25 cellular contexts compared by ENCODE assay signal in the genomic region with DNA sequence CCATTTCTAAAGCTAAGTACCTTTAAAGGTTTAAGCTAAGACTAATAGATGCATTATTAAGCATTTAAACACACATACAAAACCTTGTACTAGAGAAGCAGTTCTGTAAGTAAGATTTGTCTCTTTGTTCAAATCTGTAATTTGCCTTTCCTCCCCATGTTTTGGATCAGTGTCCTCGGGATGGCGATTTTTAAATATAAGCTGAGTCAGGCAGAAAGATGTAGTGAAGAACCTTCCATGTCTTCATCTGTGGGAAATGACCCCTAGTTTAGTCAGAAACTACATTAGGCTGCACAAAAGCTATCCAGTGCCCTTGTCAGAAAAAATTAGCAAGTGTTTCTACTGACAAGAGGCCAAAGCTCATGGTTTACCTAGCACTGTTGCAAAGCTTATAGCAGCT.
"Had no signal": no experiment of that assay in that cellular context is flagged by ENCODE, and none has a peak within 500 bp of the region (broad histone marks: within the 10 kb centered on the region; RNA-seq: fewer than 3 reads in every experiment).

No MANE protein-coding gene starts in this region.

- H3K4me1 ChIP-seq: pancreas, prostate gland, spleen had no signal

- H3K36me3 ChIP-seq: pancreas, prostate gland, sigmoid colon, suprapubic skin, thoracic aorta, upper lobe of right lung had no signal

- H3K4me3 Mint-ChIP-seq: naive thymus-derived CD4-positive, alpha-beta T cell; natural killer cell treated with Interleukin-12 subunit alpha and Interleukin-12 subunit beta and Interleukin-15 and Interleukin-18, amount 100 ng/mL, for 72 hours; stimulated activated effector memory CD8-positive, alpha-beta T cell treated with anti-CD3 and anti-CD28 coated beads, Interleukin-12 subunit alpha, Interleukin-12 subunit beta, amount 100 ng/mL, for 72 hours; stimulated activated naive CD8-positive, alpha-beta T cell treated with anti-CD3 and anti-CD28 coated beads, Interleukin-15, Interleukin-2, amounts not matched to agents 100 ng/mL and 50 ng/mL, for 24 hours had no signal

- DNase-seq: islet precursor cell; left ventricle myocardium inferior; mesendoderm; midbrain; mucosa of descending colon; naive thymus-derived CD4-positive, alpha-beta T cell; nucleus accumbens; pancreas; posterior cingulate gyrus; right cardiac atrium; sigmoid colon; small intestine; spleen; stimulated activated CD4-positive, alpha-beta T cell treated with anti-CD3 and anti-CD28 coated beads, Interleukin-4, amount 100 ng/mL, for 24 hours; stimulated activated naive CD4-positive, alpha-beta T cell; tibial artery; upper lobe of right lung had no signal

- H3K27me3 ChIP-seq: pancreas, sigmoid colon, spleen, suprapubic skin, tibial artery, upper lobe of right lung had no signal

- H3K27ac ChIP-seq: left ventricle myocardium inferior, pancreas, prostate gland, sigmoid colon, spleen, suprapubic skin, thoracic aorta, tibial artery, upper lobe of right lung had no signal

- H3K36me3 Mint-ChIP-seq: natural killer cell treated with Interleukin-12 subunit alpha and Interleukin-12 subunit beta and Interleukin-15 and Interleukin-18, amount 100 ng/mL, for 72 hours; stimulated activated effector memory CD8-positive, alpha-beta T cell treated with anti-CD3 and anti-CD28 coated beads, Interleukin-12 subunit alpha, Interleukin-12 subunit beta, amount 100 ng/mL, for 72 hours had no signal

- H3K4me1 Mint-ChIP-seq: stimulated activated effector memory CD8-positive, alpha-beta T cell treated with anti-CD3 and anti-CD28 coated beads, Interleukin-12 subunit alpha, Interleukin-12 subunit beta, amount 100 ng/mL, for 72 hours had no signal

- H3K27me3 Mint-ChIP-seq: naive thymus-derived CD4-positive, alpha-beta T cell; natural killer cell treated with Interleukin-12 subunit alpha and Interleukin-12 subunit beta and Interleukin-15 and Interleukin-18, amount 100 ng/mL, for 72 hours; stimulated activated naive CD8-positive, alpha-beta T cell treated with anti-CD3 and anti-CD28 coated beads, Interleukin-15, Interleukin-2, amounts not matched to agents 100 ng/mL and 50 ng/mL, for 24 hours had no signal

- ATAC-seq: mucosa of descending colon; naive thymus-derived CD4-positive, alpha-beta T cell; natural killer cell treated with Interleukin-12 subunit alpha and Interleukin-12 subunit beta and Interleukin-15 and Interleukin-18, amount 100 ng/mL, for 72 hours; right cardiac atrium; stimulated activated effector memory CD8-positive, alpha-beta T cell treated with anti-CD3 and anti-CD28 coated beads, Interleukin-12 subunit alpha, Interleukin-12 subunit beta, amount 100 ng/mL, for 72 hours; upper lobe of right lung had no signal

- FAIRE-seq: pancreas, small intestine, urothelium cell line had no signal

- H3K4me3 ChIP-seq: left ventricle myocardium inferior, lung, mucosa of descending colon, pancreas, prostate gland, sigmoid colon, spleen, suprapubic skin, thoracic aorta, tibial artery, upper lobe of right lung had no signal

- H3K9me3 Mint-ChIP-seq: naive thymus-derived CD4-positive, alpha-beta T cell; natural killer cell treated with Interleukin-12 subunit alpha and Interleukin-12 subunit beta and Interleukin-15 and Interleukin-18, amount 100 ng/mL, for 72 hours; stimulated activated effector memory CD8-positive, alpha-beta T cell treated with anti-CD3 and anti-CD28 coated beads, Interleukin-12 subunit alpha, Interleukin-12 subunit beta, amount 100 ng/mL, for 72 hours; stimulated activated naive CD8-positive, alpha-beta T cell treated with anti-CD3 and anti-CD28 coated beads, Interleukin-15, Interleukin-2, amounts not matched to agents 100 ng/mL and 50 ng/mL, for 24 hours had no signal

- H3K9me3 ChIP-seq: left ventricle myocardium inferior, mucosa of descending colon, pancreas, prostate gland, sigmoid colon, spleen, suprapubic skin, thoracic aorta, tibial artery, upper lobe of right lung had no signal

- H3K27ac Mint-ChIP-seq: naive thymus-derived CD4-positive, alpha-beta T cell; natural killer cell treated with Interleukin-12 subunit alpha and Interleukin-12 subunit beta and Interleukin-15 and Interleukin-18, amount 100 ng/mL, for 72 hours; stimulated activated effector memory CD8-positive, alpha-beta T cell treated with anti-CD3 and anti-CD28 coated beads, Interleukin-12 subunit alpha, Interleukin-12 subunit beta, amount 100 ng/mL, for 72 hours; stimulated activated naive CD8-positive, alpha-beta T cell treated with anti-CD3 and anti-CD28 coated beads, Interleukin-15, Interleukin-2, amounts not matched to agents 100 ng/mL and 50 ng/mL, for 24 hours had no signal
